In genomic region chr22:23773247-23774113, GRCh38 we compare ENCODE assay signal across 1 cellular context.
TF ChIP-seq lines count a peak whose summit lies in the region.

No MANE protein-coding gene starts in this region.

TF ChIP-seq in HepG2, 621 proteins besides CTCF, POLR2A, EP300 and RAD21 (continues in another document):
- no peak for TF ChIP-seq TCF12 (IDR thresholded peaks at IDR 0.05)
- no peak for TF ChIP-seq TCF12 (CRISPR knock-in tag; IDR thresholded peaks at IDR 0.05)
- TF ChIP-seq PHB2 (IDR thresholded peaks at IDR 0.05; ENCODE audit: partially characterized antibody): no peak
- 0 out of 2 replicates have a peak, but pooled peaks have one; percentile 11 for TF ChIP-seq ZNF280D (CRISPR knock-in tag; IDR thresholded peaks at IDR 0.05)
- no peak for TF ChIP-seq MTF2 (CRISPR knock-in tag; IDR thresholded peaks at IDR 0.05; ENCODE audit: borderline replicate concordance)
- no peak for TF ChIP-seq TARDBP (CRISPR knock-in tag; IDR thresholded peaks at IDR 0.05)
- TF ChIP-seq DMTF1 (CRISPR knock-in tag; IDR thresholded peaks at IDR 0.05): 0 out of 2 replicates have a peak, but pooled peaks have one; percentile 60
- TF ChIP-seq AKNA (CRISPR knock-in tag; IDR thresholded peaks at IDR 0.05; ENCODE audit: borderline replicate concordance): no peak
- no peak for TF ChIP-seq SRF (IDR thresholded peaks at IDR 0.05; ENCODE audit: low read depth, low read length)
- peak; percentile 45; the same call in 1 of the 2 replicates for TF ChIP-seq ARNT2 (CRISPR knock-in tag; IDR thresholded peaks at IDR 0.05; ENCODE audit: low read depth)
- TF ChIP-seq SAFB2 (CRISPR knock-in tag; IDR thresholded peaks at IDR 0.05; ENCODE audit: borderline replicate concordance, low read depth): peak; percentile 50; the same call in 1 of the 2 replicates
- TF ChIP-seq KDM5B (CRISPR knock-in tag; IDR thresholded peaks at IDR 0.05; ENCODE audit: borderline replicate concordance): 0 out of 2 replicates have a peak, but pooled peaks have one; percentile 40
- no peak for TF ChIP-seq RARA (CRISPR knock-in tag; IDR thresholded peaks at IDR 0.05)
- TF ChIP-seq RBFOX2 (IDR thresholded peaks at IDR 0.05; ENCODE audit: low read depth, low read length): peak; percentile 11; the same call in 1 of the 2 replicates
- no peak for TF ChIP-seq ZNF670 (CRISPR knock-in tag; IDR thresholded peaks at IDR 0.05; ENCODE audit: borderline replicate concordance)
- TF ChIP-seq ZNF891 (CRISPR knock-in tag; IDR thresholded peaks at IDR 0.05): 0 out of 2 replicates have a peak, but pooled peaks have one; percentile 31
- TF ChIP-seq ZNF367 (CRISPR knock-in tag; IDR thresholded peaks at IDR 0.05; ENCODE audit: borderline replicate concordance): no peak
- no peak for TF ChIP-seq HNRNPLL (IDR thresholded peaks at IDR 0.05; ENCODE audit: low read depth, low read length, poor library complexity, severe bottlenecking)
- TF ChIP-seq THAP11 (CRISPR knock-in tag; IDR thresholded peaks at IDR 0.05): no peak
- TF ChIP-seq DMAP1 (CRISPR knock-in tag; IDR thresholded peaks at IDR 0.05): no peak
- TF ChIP-seq HBP1 (CRISPR knock-in tag; IDR thresholded peaks at IDR 0.05; ENCODE audit: low read depth): no peak
- TF ChIP-seq ZBTB37 (CRISPR knock-in tag; IDR thresholded peaks at IDR 0.05): no peak
- no peak for TF ChIP-seq ZFP36L2 (CRISPR knock-in tag; IDR thresholded peaks at IDR 0.05)
- no peak for TF ChIP-seq ZNF274 (CRISPR knock-in tag; IDR thresholded peaks at IDR 0.05)
- TF ChIP-seq LRRFIP1 (CRISPR knock-in tag; conservative IDR thresholded peaks at IDR 0.05): no peak
- TF ChIP-seq ZNF615 (CRISPR knock-in tag; IDR thresholded peaks at IDR 0.05; ENCODE audit: borderline replicate concordance): no peak
- no peak for TF ChIP-seq ZFY (CRISPR knock-in tag; IDR thresholded peaks at IDR 0.05)
- no peak for TF ChIP-seq KLF6 (CRISPR knock-in tag; IDR thresholded peaks at IDR 0.05)
- 0 out of 2 replicates have a peak, but pooled peaks have one; percentile 5 for TF ChIP-seq GTF3A (CRISPR knock-in tag; conservative IDR thresholded peaks at IDR 0.05)
- no peak for TF ChIP-seq BATF2 (CRISPR knock-in tag; IDR thresholded peaks at IDR 0.05)
- TF ChIP-seq FOXA3 (CRISPR knock-in tag; IDR thresholded peaks at IDR 0.05): no peak
- TF ChIP-seq ZNF230 (CRISPR knock-in tag; IDR thresholded peaks at IDR 0.05): 0 out of 2 replicates have a peak, but pooled peaks have one; percentile 6
- TF ChIP-seq ZNF782 (CRISPR knock-in tag; IDR thresholded peaks at IDR 0.05; ENCODE audit: borderline replicate concordance): 0 out of 2 replicates have a peak, but pooled peaks have one; percentile 7
- no peak for TF ChIP-seq HIVEP1 (CRISPR knock-in tag; IDR thresholded peaks at IDR 0.05)
- no peak for TF ChIP-seq SALL1 (CRISPR knock-in tag; IDR thresholded peaks at IDR 0.05)
- TF ChIP-seq ZNF605 (CRISPR knock-in tag; IDR thresholded peaks at IDR 0.05): no peak; the same call in 1 of the 2 replicates
- no peak for TF ChIP-seq POLR2AphosphoS2 (IDR thresholded peaks at IDR 0.05; ENCODE audit: low read depth, low read length)
- no peak; the same call in 1 of the 2 replicates for TF ChIP-seq IRX3 (CRISPR knock-in tag; IDR thresholded peaks at IDR 0.05; ENCODE audit: borderline replicate concordance, low read depth)
- TF ChIP-seq BRCA1 (CRISPR knock-in tag; IDR thresholded peaks at IDR 0.05): no peak
- TF ChIP-seq RFX5 (IDR thresholded peaks at IDR 0.05; ENCODE audit: low read depth, low read length): no peak
- TF ChIP-seq KAT2B (IDR thresholded peaks at IDR 0.05; ENCODE audit: borderline replicate concordance, low read depth, low read length): no peak
- no peak for TF ChIP-seq ATF1 (CRISPR knock-in tag; IDR thresholded peaks at IDR 0.05)
- no peak for TF ChIP-seq SMAD3 (CRISPR knock-in tag; IDR thresholded peaks at IDR 0.05)
- 0 out of 2 replicates have a peak, but pooled peaks have one; percentile 8 for TF ChIP-seq ZNF225 (CRISPR knock-in tag; IDR thresholded peaks at IDR 0.05)
